3 cellular contexts compared by ENCODE assay signal in the genomic region with DNA sequence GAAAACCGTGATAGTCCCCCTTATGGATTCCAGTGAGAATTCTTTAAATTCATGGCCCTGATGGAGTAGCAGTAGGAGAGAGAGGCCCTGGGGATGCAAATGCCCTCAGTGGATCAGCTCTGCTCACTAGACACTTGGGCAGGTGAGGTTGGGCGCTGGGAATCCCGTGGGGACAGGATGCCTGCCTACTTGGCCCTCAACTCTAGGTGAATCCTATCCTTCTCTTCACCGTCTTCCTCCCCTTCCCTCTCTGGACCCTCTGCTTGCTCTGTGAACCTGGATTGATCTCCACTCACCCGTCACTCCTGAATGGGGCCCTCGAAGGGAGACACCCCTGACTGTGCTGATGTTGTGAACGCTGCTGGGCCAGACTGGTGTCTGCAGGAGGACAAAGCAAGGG.
TF ChIP-seq lines count a peak whose summit lies in the region.

No MANE protein-coding gene starts in this region.

TF ChIP-seq in SK-N-SH, 30 proteins besides CTCF, POLR2A, EP300 and RAD21:
- TF ChIP-seq, protein P1, sequence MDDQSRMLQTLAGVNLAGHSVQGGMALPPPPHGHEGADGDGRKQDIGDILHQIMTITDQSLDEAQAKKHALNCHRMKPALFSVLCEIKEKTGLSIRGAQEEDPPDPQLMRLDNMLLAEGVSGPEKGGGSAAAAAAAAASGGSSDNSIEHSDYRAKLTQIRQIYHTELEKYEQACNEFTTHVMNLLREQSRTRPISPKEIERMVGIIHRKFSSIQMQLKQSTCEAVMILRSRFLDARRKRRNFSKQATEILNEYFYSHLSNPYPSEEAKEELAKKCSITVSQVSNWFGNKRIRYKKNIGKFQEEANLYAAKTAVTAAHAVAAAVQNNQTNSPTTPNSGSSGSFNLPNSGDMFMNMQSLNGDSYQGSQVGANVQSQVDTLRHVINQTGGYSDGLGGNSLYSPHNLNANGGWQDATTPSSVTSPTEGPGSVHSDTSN (IDR thresholded peaks at IDR 0.05): no peak
- no peak for TF ChIP-seq RCOR1 (IDR thresholded peaks at IDR 0.05; ENCODE audit: low read length)
- TF ChIP-seq FOXJ3 (CRISPR knock-in tag; IDR thresholded peaks at IDR 0.05): no peak
- TF ChIP-seq ELF1 (IDR thresholded peaks at IDR 0.05): no peak
- TF ChIP-seq TCF12 (IDR thresholded peaks at IDR 0.05): no peak
- no peak for TF ChIP-seq SIN3A (IDR thresholded peaks at IDR 0.05; ENCODE audit: borderline replicate concordance, low read depth, low read length)
- no peak for TF ChIP-seq TAF1 (IDR thresholded peaks at IDR 0.05; ENCODE audit: borderline replicate concordance, low read depth, low read length)
- TF ChIP-seq TEAD4 (IDR thresholded peaks at IDR 0.05; ENCODE audit: borderline replicate concordance, insufficient read depth): no peak
- TF ChIP-seq CHD2 (IDR thresholded peaks at IDR 0.05; ENCODE audit: low read length, partially characterized antibody): no peak
- TF ChIP-seq, protein P2, sequence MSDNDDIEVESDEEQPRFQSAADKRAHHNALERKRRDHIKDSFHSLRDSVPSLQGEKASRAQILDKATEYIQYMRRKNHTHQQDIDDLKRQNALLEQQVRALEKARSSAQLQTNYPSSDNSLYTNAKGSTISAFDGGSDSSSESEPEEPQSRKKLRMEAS (IDR thresholded peaks at IDR 0.05; ENCODE audit: low read depth): no peak
- no peak for TF ChIP-seq GATA2 (CRISPR knock-in tag; IDR thresholded peaks at IDR 0.05)
- TF ChIP-seq, protein P3, sequence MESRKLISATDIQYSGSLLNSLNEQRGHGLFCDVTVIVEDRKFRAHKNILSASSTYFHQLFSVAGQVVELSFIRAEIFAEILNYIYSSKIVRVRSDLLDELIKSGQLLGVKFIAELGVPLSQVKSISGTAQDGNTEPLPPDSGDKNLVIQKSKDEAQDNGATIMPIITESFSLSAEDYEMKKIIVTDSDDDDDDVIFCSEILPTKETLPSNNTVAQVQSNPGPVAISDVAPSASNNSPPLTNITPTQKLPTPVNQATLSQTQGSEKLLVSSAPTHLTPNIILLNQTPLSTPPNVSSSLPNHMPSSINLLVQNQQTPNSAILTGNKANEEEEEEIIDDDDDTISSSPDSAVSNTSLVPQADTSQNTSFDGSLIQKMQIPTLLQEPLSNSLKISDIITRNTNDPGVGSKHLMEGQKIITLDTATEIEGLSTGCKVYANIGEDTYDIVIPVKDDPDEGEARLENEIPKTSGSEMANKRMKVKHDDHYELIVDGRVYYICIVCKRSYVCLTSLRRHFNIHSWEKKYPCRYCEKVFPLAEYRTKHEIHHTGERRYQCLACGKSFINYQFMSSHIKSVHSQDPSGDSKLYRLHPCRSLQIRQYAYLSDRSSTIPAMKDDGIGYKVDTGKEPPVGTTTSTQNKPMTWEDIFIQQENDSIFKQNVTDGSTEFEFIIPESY (IDR thresholded peaks at IDR 0.05; ENCODE audit: borderline replicate concordance, low read depth): no peak
- TF ChIP-seq NRF1 (IDR thresholded peaks at IDR 0.05; ENCODE audit: low read depth, low read length): no peak
- no peak for TF ChIP-seq RXRA (IDR thresholded peaks at IDR 0.05; ENCODE audit: borderline replicate concordance, low read depth)
- TF ChIP-seq, protein P4, sequence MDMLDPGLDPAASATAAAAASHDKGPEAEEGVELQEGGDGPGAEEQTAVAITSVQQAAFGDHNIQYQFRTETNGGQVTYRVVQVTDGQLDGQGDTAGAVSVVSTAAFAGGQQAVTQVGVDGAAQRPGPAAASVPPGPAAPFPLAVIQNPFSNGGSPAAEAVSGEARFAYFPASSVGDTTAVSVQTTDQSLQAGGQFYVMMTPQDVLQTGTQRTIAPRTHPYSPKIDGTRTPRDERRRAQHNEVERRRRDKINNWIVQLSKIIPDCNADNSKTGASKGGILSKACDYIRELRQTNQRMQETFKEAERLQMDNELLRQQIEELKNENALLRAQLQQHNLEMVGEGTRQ (IDR thresholded peaks at IDR 0.05; ENCODE audit: borderline replicate concordance, low read depth, low read length): no peak
- no peak for TF ChIP-seq FOXM1 (IDR thresholded peaks at IDR 0.05; ENCODE audit: low read depth)

TF ChIP-seq in SK-N-SH treated with all-trans-retinoic acid at 6 μM for 48 hours, 23 proteins besides CTCF, POLR2A, EP300 and RAD21 (continued from another document and continues in another):
- TF ChIP-seq, protein P5, sequence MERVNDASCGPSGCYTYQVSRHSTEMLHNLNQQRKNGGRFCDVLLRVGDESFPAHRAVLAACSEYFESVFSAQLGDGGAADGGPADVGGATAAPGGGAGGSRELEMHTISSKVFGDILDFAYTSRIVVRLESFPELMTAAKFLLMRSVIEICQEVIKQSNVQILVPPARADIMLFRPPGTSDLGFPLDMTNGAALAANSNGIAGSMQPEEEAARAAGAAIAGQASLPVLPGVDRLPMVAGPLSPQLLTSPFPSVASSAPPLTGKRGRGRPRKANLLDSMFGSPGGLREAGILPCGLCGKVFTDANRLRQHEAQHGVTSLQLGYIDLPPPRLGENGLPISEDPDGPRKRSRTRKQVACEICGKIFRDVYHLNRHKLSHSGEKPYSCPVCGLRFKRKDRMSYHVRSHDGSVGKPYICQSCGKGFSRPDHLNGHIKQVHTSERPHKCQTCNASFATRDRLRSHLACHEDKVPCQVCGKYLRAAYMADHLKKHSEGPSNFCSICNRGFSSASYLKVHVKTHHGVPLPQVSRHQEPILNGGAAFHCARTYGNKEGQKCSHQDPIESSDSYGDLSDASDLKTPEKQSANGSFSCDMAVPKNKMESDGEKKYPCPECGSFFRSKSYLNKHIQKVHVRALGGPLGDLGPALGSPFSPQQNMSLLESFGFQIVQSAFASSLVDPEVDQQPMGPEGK (CRISPR knock-in tag; IDR thresholded peaks at IDR 0.05; ENCODE audit: borderline replicate concordance): no peak
- no peak for TF ChIP-seq ESRRG (CRISPR knock-in tag; IDR thresholded peaks at IDR 0.05)
- no peak for TF ChIP-seq OSR1 (CRISPR knock-in tag; IDR thresholded peaks at IDR 0.05)
- TF ChIP-seq, protein P6, sequence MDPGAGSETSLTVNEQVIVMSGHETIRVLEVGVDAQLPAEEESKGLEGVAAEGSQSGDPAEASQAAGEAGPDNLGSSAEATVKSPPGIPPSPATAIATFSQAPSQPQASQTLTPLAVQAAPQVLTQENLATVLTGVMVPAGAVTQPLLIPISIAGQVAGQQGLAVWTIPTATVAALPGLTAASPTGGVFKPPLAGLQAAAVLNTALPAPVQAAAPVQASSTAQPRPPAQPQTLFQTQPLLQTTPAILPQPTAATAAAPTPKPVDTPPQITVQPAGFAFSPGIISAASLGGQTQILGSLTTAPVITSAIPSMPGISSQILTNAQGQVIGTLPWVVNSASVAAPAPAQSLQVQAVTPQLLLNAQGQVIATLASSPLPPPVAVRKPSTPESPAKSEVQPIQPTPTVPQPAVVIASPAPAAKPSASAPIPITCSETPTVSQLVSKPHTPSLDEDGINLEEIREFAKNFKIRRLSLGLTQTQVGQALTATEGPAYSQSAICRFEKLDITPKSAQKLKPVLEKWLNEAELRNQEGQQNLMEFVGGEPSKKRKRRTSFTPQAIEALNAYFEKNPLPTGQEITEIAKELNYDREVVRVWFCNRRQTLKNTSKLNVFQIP (CRISPR knock-in tag; IDR thresholded peaks at IDR 0.05; ENCODE audit: borderline replicate concordance, low read depth): no peak
- TF ChIP-seq ZC3H10 (CRISPR knock-in tag; IDR thresholded peaks at IDR 0.05): no peak
- TF ChIP-seq, protein P7, sequence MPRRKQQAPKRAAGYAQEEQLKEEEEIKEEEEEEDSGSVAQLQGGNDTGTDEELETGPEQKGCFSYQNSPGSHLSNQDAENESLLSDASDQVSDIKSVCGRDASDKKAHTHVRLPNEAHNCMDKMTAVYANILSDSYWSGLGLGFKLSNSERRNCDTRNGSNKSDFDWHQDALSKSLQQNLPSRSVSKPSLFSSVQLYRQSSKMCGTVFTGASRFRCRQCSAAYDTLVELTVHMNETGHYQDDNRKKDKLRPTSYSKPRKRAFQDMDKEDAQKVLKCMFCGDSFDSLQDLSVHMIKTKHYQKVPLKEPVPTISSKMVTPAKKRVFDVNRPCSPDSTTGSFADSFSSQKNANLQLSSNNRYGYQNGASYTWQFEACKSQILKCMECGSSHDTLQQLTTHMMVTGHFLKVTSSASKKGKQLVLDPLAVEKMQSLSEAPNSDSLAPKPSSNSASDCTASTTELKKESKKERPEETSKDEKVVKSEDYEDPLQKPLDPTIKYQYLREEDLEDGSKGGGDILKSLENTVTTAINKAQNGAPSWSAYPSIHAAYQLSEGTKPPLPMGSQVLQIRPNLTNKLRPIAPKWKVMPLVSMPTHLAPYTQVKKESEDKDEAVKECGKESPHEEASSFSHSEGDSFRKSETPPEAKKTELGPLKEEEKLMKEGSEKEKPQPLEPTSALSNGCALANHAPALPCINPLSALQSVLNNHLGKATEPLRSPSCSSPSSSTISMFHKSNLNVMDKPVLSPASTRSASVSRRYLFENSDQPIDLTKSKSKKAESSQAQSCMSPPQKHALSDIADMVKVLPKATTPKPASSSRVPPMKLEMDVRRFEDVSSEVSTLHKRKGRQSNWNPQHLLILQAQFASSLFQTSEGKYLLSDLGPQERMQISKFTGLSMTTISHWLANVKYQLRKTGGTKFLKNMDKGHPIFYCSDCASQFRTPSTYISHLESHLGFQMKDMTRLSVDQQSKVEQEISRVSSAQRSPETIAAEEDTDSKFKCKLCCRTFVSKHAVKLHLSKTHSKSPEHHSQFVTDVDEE (CRISPR knock-in tag; IDR thresholded peaks at IDR 0.05): no peak
- TF ChIP-seq, protein P8, sequence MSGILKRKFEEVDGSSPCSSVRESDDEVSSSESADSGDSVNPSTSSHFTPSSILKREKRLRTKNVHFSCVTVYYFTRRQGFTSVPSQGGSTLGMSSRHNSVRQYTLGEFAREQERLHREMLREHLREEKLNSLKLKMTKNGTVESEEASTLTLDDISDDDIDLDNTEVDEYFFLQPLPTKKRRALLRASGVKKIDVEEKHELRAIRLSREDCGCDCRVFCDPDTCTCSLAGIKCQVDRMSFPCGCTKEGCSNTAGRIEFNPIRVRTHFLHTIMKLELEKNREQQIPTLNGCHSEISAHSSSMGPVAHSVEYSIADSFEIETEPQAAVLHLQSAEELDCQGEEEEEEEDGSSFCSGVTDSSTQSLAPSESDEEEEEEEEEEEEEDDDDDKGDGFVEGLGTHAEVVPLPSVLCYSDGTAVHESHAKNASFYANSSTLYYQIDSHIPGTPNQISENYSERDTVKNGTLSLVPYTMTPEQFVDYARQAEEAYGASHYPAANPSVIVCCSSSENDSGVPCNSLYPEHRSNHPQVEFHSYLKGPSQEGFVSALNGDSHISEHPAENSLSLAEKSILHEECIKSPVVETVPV (CRISPR knock-in tag; IDR thresholded peaks at IDR 0.05): no peak
- no peak for TF ChIP-seq RARB (CRISPR knock-in tag; IDR thresholded peaks at IDR 0.05)

TF ChIP-seq in GM23338, 12 proteins besides CTCF, POLR2A, EP300 and RAD21 (continued from another document and continues in another):
- TF ChIP-seq, protein P9, sequence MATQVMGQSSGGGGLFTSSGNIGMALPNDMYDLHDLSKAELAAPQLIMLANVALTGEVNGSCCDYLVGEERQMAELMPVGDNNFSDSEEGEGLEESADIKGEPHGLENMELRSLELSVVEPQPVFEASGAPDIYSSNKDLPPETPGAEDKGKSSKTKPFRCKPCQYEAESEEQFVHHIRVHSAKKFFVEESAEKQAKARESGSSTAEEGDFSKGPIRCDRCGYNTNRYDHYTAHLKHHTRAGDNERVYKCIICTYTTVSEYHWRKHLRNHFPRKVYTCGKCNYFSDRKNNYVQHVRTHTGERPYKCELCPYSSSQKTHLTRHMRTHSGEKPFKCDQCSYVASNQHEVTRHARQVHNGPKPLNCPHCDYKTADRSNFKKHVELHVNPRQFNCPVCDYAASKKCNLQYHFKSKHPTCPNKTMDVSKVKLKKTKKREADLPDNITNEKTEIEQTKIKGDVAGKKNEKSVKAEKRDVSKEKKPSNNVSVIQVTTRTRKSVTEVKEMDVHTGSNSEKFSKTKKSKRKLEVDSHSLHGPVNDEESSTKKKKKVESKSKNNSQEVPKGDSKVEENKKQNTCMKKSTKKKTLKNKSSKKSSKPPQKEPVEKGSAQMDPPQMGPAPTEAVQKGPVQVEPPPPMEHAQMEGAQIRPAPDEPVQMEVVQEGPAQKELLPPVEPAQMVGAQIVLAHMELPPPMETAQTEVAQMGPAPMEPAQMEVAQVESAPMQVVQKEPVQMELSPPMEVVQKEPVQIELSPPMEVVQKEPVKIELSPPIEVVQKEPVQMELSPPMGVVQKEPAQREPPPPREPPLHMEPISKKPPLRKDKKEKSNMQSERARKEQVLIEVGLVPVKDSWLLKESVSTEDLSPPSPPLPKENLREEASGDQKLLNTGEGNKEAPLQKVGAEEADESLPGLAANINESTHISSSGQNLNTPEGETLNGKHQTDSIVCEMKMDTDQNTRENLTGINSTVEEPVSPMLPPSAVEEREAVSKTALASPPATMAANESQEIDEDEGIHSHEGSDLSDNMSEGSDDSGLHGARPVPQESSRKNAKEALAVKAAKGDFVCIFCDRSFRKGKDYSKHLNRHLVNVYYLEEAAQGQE (IDR thresholded peaks at IDR 0.05; ENCODE audit: unreplicated experiment): no peak
- TF ChIP-seq STAT1 (IDR thresholded peaks at IDR 0.05; ENCODE audit: unreplicated experiment): no peak
- no peak for TF ChIP-seq ZNF331 (CRISPR knock-in tag; IDR thresholded peaks at IDR 0.05; ENCODE audit: low read depth)
- TF ChIP-seq NANOG (IDR thresholded peaks at IDR 0.05; ENCODE audit: borderline replicate concordance): no peak
- no peak for TF ChIP-seq CREB1 (CRISPR knock-in tag; IDR thresholded peaks at IDR 0.05; ENCODE audit: low read depth)
- TF ChIP-seq EZH2phosphoT487 (IDR thresholded peaks at IDR 0.05; ENCODE audit: unreplicated experiment): no peak
- TF ChIP-seq POLR2AphosphoS5 (IDR thresholded peaks at IDR 0.05; ENCODE audit: low read depth): no peak
- no peak for TF ChIP-seq JUNB (IDR thresholded peaks at IDR 0.05; ENCODE audit: unreplicated experiment)
